ENCODE assay signal across 27 cellular contexts in the genomic region with DNA sequence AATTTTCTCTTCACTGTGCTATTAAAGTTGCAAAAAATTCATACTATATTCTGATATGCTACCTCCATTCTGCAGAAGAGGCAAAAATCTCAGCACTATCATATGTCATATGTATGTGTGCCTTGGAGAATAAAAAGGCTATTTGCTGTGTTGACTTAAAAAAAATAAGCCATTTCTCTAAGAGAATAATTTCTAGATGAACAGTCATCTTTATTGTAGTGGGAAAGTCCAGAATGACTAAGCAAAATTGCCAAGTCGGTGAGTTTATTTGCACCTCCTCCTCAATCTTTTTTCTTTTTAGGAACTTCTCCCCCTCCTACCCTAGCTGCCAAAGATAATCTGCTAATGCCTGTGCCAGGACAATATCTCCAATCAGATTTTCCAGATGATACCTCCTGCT.
DNase-seq lines count a peak whose midpoint lies in the region; FAIRE-seq and TF ChIP-seq lines count a peak whose summit lies in the region.
"Had no signal": no experiment of that assay in that cellular context is flagged by ENCODE, and none has a peak within 500 bp of the region (broad histone marks: within the 10 kb centered on the region; RNA-seq: fewer than 3 reads in every experiment).

No MANE protein-coding gene starts in this region.

- H3K27me3 ChIP-seq in bronchial epithelial cell (ENCODE audit: control insufficient read depth, insufficient read depth, low read length), result no peaks in the 10 kb centered on the region
- H3K27me3 ChIP-seq in CD8-positive, alpha-beta memory T cell (ENCODE audit: insufficient read depth, low read length, poor library complexity, severe bottlenecking), result no peaks in the 10 kb centered on the region
- no peaks in the 10 kb centered on the region for H3K27me3 ChIP-seq in CD4-positive, alpha-beta memory T cell (ENCODE audit: insufficient read depth, low read length)
- H3K27me3 ChIP-seq: cardiac muscle cell, gastrocnemius medialis, neutrophil had no signal

- TF ChIP-seq CTCF in Calu3 (IDR thresholded peaks at IDR 0.05; ENCODE audit: unreplicated experiment) (no peak), bronchial epithelial cell (IDR thresholded peaks at IDR 0.05; ENCODE audit: insufficient read depth, low read length, severe bottlenecking) (no peak)

- POLR2A ChIA-PET in CD8-positive, alpha-beta memory T cell (lab: Charles Lee), result no interaction called here
- POLR2A ChIA-PET in CD4-positive, alpha-beta memory T cell (lab: Charles Lee; ENCODE audit: partially characterized antibody), result no interaction called here

- in situ Hi-C loops in ACHN (cut with HindIII; ENCODE audit: low pct_ligation_motif_present, low pct_unique_long_range_greater_than_20kb, low sequenced_read_pairs), result no loop called here

- H3K36me3 ChIP-seq in bronchial epithelial cell (ENCODE audit: control insufficient read depth, insufficient read depth, low read length), result no peaks in the 10 kb centered on the region
- no peaks in the 10 kb centered on the region for H3K36me3 ChIP-seq in CD8-positive, alpha-beta memory T cell (ENCODE audit: insufficient read depth, low read length)
- no peaks in the 10 kb centered on the region for H3K36me3 ChIP-seq in CD4-positive, alpha-beta memory T cell (ENCODE audit: insufficient read depth, low read length)
- H3K36me3 ChIP-seq: cardiac muscle cell, gastrocnemius medialis, neutrophil had no signal

- CTCF ChIA-PET in Calu3 (lab: Charles Lee), result no interaction called here
- CTCF ChIA-PET in CD8-positive, alpha-beta memory T cell (lab: Charles Lee), result no interaction called here
- CTCF ChIA-PET in CD4-positive, alpha-beta memory T cell (lab: Charles Lee; ENCODE audit: partially characterized antibody), result no interaction called here

- peak overlapping the region; percentile 23 for H3K27ac Mint-ChIP-seq in Calu3 (ENCODE audit: unreplicated experiment)
- H3K27ac Mint-ChIP-seq in CD8-positive, alpha-beta memory T cell, result no peak overlapping the region
- no peak overlapping the region for H3K27ac Mint-ChIP-seq in CD4-positive, alpha-beta memory T cell
- H3K27ac Mint-ChIP-seq: activated CD4-positive, alpha-beta memory T cell treated with anti-CD3 and anti-CD28 coated beads for 36 hours; CD4-positive, alpha-beta T cell had no signal

- DNase-seq in Calu3, result no peak
- DNase-seq in OCI-M1 (lab: John Stamatoyannopoulos, UW), result peak; percentile 49
- DNase-seq in bronchial epithelial cell (ENCODE audit: low read depth), result peak; percentile 42
- DNase-seq in iris pigment epithelial cell (ENCODE audit: low read depth), result peak; percentile 40
- no peak for DNase-seq in NK-92 treated with Interleukin-12 subunit alpha and Interleukin-12 subunit beta, amount 100 ng/mL, for 24 hours (lab: John Stamatoyannopoulos, UW)
- DNase-seq in CD8-positive, alpha-beta memory T cell, result no peak
- no peak for DNase-seq in CD4-positive, alpha-beta memory T cell
- DNase-seq in ACHN, result no peak
- DNase-seq: activated CD4-positive, alpha-beta memory T cell treated with anti-CD3 and anti-CD28 coated beads for 36 hours; activated CD4-positive, CD25-positive, alpha-beta regulatory T cell; activated gamma-delta T cell; activated T-cell treated with anti-CD3 and anti-CD28 coated beads for 4 hours; CD4-positive, alpha-beta T cell; DMS79; gastrocnemius medialis; hippocampal formation; kidney; NCI-H1105; NCI-H2081; NCI-H510A; stimulated activated CD4-positive, alpha-beta T cell treated with anti-CD3 and anti-CD28 coated beads, Interleukin-2, amount 100 ng/mL, for 48 hours; stimulated activated naive CD4-positive, alpha-beta T cell; T1000 had no signal

- H3K4me1 Mint-ChIP-seq in Calu3 (ENCODE audit: low read depth, unreplicated experiment), result peaks cover 15% of the 10 kb centered on the region
- no peaks in the 10 kb centered on the region for H3K4me1 Mint-ChIP-seq in CD8-positive, alpha-beta memory T cell
- no peaks in the 10 kb centered on the region for H3K4me1 Mint-ChIP-seq in CD4-positive, alpha-beta memory T cell

- BruUV-seq in Calu3 (replicated peaks; lab: Mats Ljungman, UMichigan), result no TSS peak

- H3K36me3 Mint-ChIP-seq in Calu3 (ENCODE audit: insufficient read depth, unreplicated experiment), result no peaks in the 10 kb centered on the region
- H3K36me3 Mint-ChIP-seq in CD8-positive, alpha-beta memory T cell, result no peaks in the 10 kb centered on the region
- no peaks in the 10 kb centered on the region for H3K36me3 Mint-ChIP-seq in CD4-positive, alpha-beta memory T cell
- H3K36me3 Mint-ChIP-seq: activated CD4-positive, alpha-beta memory T cell treated with anti-CD3 and anti-CD28 coated beads for 36 hours had no signal

- no peak overlapping the region for H3K27ac ChIP-seq in CD8-positive, alpha-beta memory T cell (ENCODE audit: low read depth, low read length)
- H3K27ac ChIP-seq in CD4-positive, alpha-beta memory T cell (ENCODE audit: low read depth, low read length), result no peak overlapping the region
- H3K27ac ChIP-seq: cardiac muscle cell, gastrocnemius medialis, neutrophil had no signal

- no peak overlapping the region for H3K4me3 Mint-ChIP-seq in Calu3 (ENCODE audit: low read depth, unreplicated experiment)
- no peak overlapping the region for H3K4me3 Mint-ChIP-seq in CD8-positive, alpha-beta memory T cell
- no peak overlapping the region for H3K4me3 Mint-ChIP-seq in CD4-positive, alpha-beta memory T cell
- H3K4me3 Mint-ChIP-seq: activated CD4-positive, alpha-beta memory T cell treated with anti-CD3 and anti-CD28 coated beads for 36 hours; CD4-positive, alpha-beta T cell had no signal

- FAIRE-seq in bronchial epithelial cell (lab: Jason Lieb, UNC), result no peak
- FAIRE-seq: GM12892, GM19239, kidney had no signal

- peaks cover 3% of the 10 kb centered on the region for H3K9me3 Mint-ChIP-seq in Calu3 (ENCODE audit: low read depth, unreplicated experiment)
- no peaks in the 10 kb centered on the region for H3K9me3 Mint-ChIP-seq in CD8-positive, alpha-beta memory T cell
- H3K9me3 Mint-ChIP-seq in CD4-positive, alpha-beta memory T cell, result peaks cover 0 to 2% (median 0%) of the 10 kb centered on the region in 8 donors
- H3K9me3 Mint-ChIP-seq: activated CD4-positive, alpha-beta memory T cell treated with anti-CD3 and anti-CD28 coated beads for 36 hours; CD4-positive, alpha-beta T cell had no signal

- intact Hi-C loops in Calu3 (cut with micrococcal nuclease; ENCODE audit: unreplicated experiment), result no loop called here
- intact Hi-C loops in CD4-positive, alpha-beta memory T cell (cut with micrococcal nuclease), result no loop called here

- no peaks in the 10 kb centered on the region for H3K27me3 Mint-ChIP-seq in Calu3 (ENCODE audit: unreplicated experiment)
- H3K27me3 Mint-ChIP-seq in CD8-positive, alpha-beta memory T cell, result no peaks in the 10 kb centered on the region
- H3K27me3 Mint-ChIP-seq in CD4-positive, alpha-beta memory T cell, result peaks cover 0 to 5% of the 10 kb centered on the region in 2 donors

- no peaks in the 10 kb centered on the region for H3K9me3 ChIP-seq in CD8-positive, alpha-beta memory T cell (ENCODE audit: low read length)
- H3K9me3 ChIP-seq in CD4-positive, alpha-beta memory T cell (ENCODE audit: control insufficient read depth in 1 of 2, low read length in 2 of 2), result no peaks in the 10 kb centered on the region
- H3K9me3 ChIP-seq: gastrocnemius medialis, neutrophil had no signal

- no peak overlapping the region for H3K4me3 ChIP-seq in bronchial epithelial cell (ENCODE audit: low read depth, low read length)
- no peak overlapping the region for H3K4me3 ChIP-seq in CD8-positive, alpha-beta memory T cell (ENCODE audit: low read length)
- no peak overlapping the region for H3K4me3 ChIP-seq in CD4-positive, alpha-beta memory T cell (ENCODE audit: low read length in 2 of 2)
- H3K4me3 ChIP-seq: cardiac muscle cell, gastrocnemius medialis had no signal

- H3K4me1 ChIP-seq in CD8-positive, alpha-beta memory T cell (ENCODE audit: insufficient read depth, low read length), result no peaks in the 10 kb centered on the region
- H3K4me1 ChIP-seq in CD4-positive, alpha-beta memory T cell (ENCODE audit: insufficient read depth, low read length), result no peaks in the 10 kb centered on the region
- H3K4me1 ChIP-seq: gastrocnemius medialis had no signal

Comparison
In these comparisons a context has a peak if more than half of its experiments do, and no peak if none do; other contexts are left out.
1. DNase-seq: peak in OCI-M1 (single experiment), bronchial epithelial cell (single experiment) and iris pigment epithelial cell (single experiment); none in Calu3 (single experiment), NK-92 treated with Interleukin-12 subunit alpha and Interleukin-12 subunit beta, amount 100 ng/mL, for 24 hours (single experiment), CD8-positive, alpha-beta memory T cell (0 of 5), CD4-positive, alpha-beta memory T cell (0 of 5) and ACHN (single experiment).